ENCODE assay signal across 21 cellular contexts in genomic region chr9:17229945-17230560, GRCh38.
A peak's percentile ranks its signal among the peaks of the same experiment; 100 is the strongest.
DNase-seq lines count a peak whose midpoint lies in the region; ATAC-seq, FAIRE-seq and TF ChIP-seq lines count a peak whose summit lies in the region.
"Had no signal": no experiment of that assay in that cellular context is flagged by ENCODE, and none has a peak within 500 bp of the region (broad histone marks: within the 10 kb centered on the region; RNA-seq: fewer than 3 reads in every experiment).

No MANE protein-coding gene starts in this region.

- no peak for TF ChIP-seq POLR2A in H1 (IDR thresholded peaks at IDR 0.05; ENCODE audit: control extremely low read depth in 1 of 2, low read depth in 2 of 2, low read length in 2 of 2)

- peak; percentile 78 for FAIRE-seq in H1 (lab: Jason Lieb, UNC)
- FAIRE-seq: bronchial epithelial cell had no signal

- H3K4me3 Mint-ChIP-seq in T-helper 17 cell, result no peak overlapping the region
- H3K4me3 Mint-ChIP-seq: activated CD4-positive, alpha-beta T cell treated with anti-CD3 and anti-CD28 coated beads for 36 hours; activated naive CD8-positive, alpha-beta T cell treated with anti-CD3 and anti-CD28 coated beads, Interleukin-2, amount 50 U/mL, for 24 hours; stimulated activated effector memory CD8-positive, alpha-beta T cell treated with anti-CD3 and anti-CD28 coated beads, Interleukin-12 subunit alpha, Interleukin-12 subunit beta, amount 100 ng/mL, for 72 hours had no signal

- H3K27ac Mint-ChIP-seq in T-helper 17 cell, result no peak overlapping the region
- H3K27ac Mint-ChIP-seq: activated CD4-positive, alpha-beta T cell treated with anti-CD3 and anti-CD28 coated beads for 36 hours; activated naive CD8-positive, alpha-beta T cell treated with anti-CD3 and anti-CD28 coated beads, Interleukin-2, amount 50 U/mL, for 24 hours; stimulated activated effector memory CD8-positive, alpha-beta T cell treated with anti-CD3 and anti-CD28 coated beads, Interleukin-12 subunit alpha, Interleukin-12 subunit beta, amount 100 ng/mL, for 72 hours had no signal

- no peaks in the 10 kb centered on the region for H3K36me3 ChIP-seq in H1 (ENCODE audit: control insufficient read depth in 2 of 4, insufficient read depth in 4 of 4, low read length in 3 of 4)
- H3K36me3 ChIP-seq: thoracic aorta had no signal

- TF ChIP-seq CTCF in H1 (IDR thresholded peaks at IDR 0.05; ENCODE audit: control extremely low read depth in 1 of 3, insufficient read depth in 1 of 3, low read depth in 1 of 3, low read length in 3 of 3), result no peak

- POLR2A ChIA-PET in H1 (lab: Charles Lee; ENCODE audit: partially characterized antibody), result no interaction called here

- 96% methylated on average over 4 of the region's 4 CpGs; no CpG with 5 or more reads in 1 of the 2 experiments for WGBS in H1 (ENCODE audit: extremely low coverage in 1 of 2, insufficient coverage in 1 of 2, insufficient read length in 1 of 2, insufficient replicate concordance in 2 of 2, low coverage in 1 of 2, low lambda C conversion rate in 2 of 2, missing lambda C conversion rate in 1 of 2), 2 experiments

- no peak overlapping the region for H2BK12ac ChIP-seq in H1 (ENCODE audit: low read depth, low read length)

- H3K27me3 ChIP-seq in H1 (replicated peaks in 1 of 4; ENCODE audit: control insufficient read depth in 3 of 4, extremely low read depth in 1 of 4, insufficient read depth in 3 of 4, low read length in 3 of 4), result no peaks in the 10 kb centered on the region
- H3K27me3 ChIP-seq: foreskin keratinocyte, neutrophil had no signal

- no peaks in the 10 kb centered on the region for H3K36me3 Mint-ChIP-seq in T-helper 17 cell (ENCODE audit: low read depth)
- H3K36me3 Mint-ChIP-seq: stimulated activated effector memory CD8-positive, alpha-beta T cell treated with anti-CD3 and anti-CD28 coated beads, Interleukin-12 subunit alpha, Interleukin-12 subunit beta, amount 100 ng/mL, for 72 hours had no signal

- H3K4me1 Mint-ChIP-seq in T-helper 17 cell, result no peaks in the 10 kb centered on the region
- H3K4me1 Mint-ChIP-seq: activated CD4-positive, alpha-beta T cell treated with anti-CD3 and anti-CD28 coated beads for 36 hours; activated naive CD8-positive, alpha-beta T cell treated with anti-CD3 and anti-CD28 coated beads, Interleukin-2, amount 50 U/mL, for 24 hours; stimulated activated effector memory CD8-positive, alpha-beta T cell treated with anti-CD3 and anti-CD28 coated beads, Interleukin-12 subunit alpha, Interleukin-12 subunit beta, amount 100 ng/mL, for 72 hours had no signal

- H3K79me2 ChIP-seq in H1 (ENCODE audit: control insufficient read depth in 1 of 2, insufficient read depth in 2 of 2, low read length in 2 of 2), result no peaks in the 10 kb centered on the region

- no peak overlapping the region for H4K91ac ChIP-seq in H1 (replicated peaks; ENCODE audit: insufficient read length, low read length)

- H3K9me3 ChIP-seq in H1 (ENCODE audit: insufficient read depth in 2 of 2, low read depth in 1 of 2, low read length in 1 of 2) (no peaks in the 10 kb centered on the region), T-helper 17 cell (ENCODE audit: control insufficient read depth, low read length, poor library complexity, severe bottlenecking) (no peaks in the 10 kb centered on the region)
- H3K9me3 ChIP-seq: mucosa of descending colon, neutrophil, thoracic aorta had no signal

- no peaks in the 10 kb centered on the region; the same call in 1 of the 2 replicates for H3K79me1 ChIP-seq in H1 (ENCODE audit: low read depth, low read length)

- DNase-seq in NCI-H2227 (lab: John Stamatoyannopoulos, UW; ENCODE audit: unreplicated experiment), result peak; percentile 5
- DNase-seq in NCI-H2227 treated with DMSO at 0.1 percent for 48 hours (lab: John Stamatoyannopoulos, UW), result no peak
- peak; percentile 35 to 72 for DNase-seq in NCI-H2081 (lab: John Stamatoyannopoulos, UW)
- DNase-seq in H1 (ENCODE audit: low read depth in 1 of 2, low spot score in 2 of 2), result no peak
- no peak for DNase-seq in amniotic stem cell (lab: John Stamatoyannopoulos, UW)
- no peak for DNase-seq in T-helper 17 cell
- DNase-seq in NCI-H2107 (lab: John Stamatoyannopoulos, UW), result no peak
- DNase-seq: activated CD4-positive, alpha-beta T cell treated with anti-CD3 and anti-CD28 coated beads for 36 hours; activated naive CD8-positive, alpha-beta T cell treated with anti-CD3 and anti-CD28 coated beads, Interleukin-2, amount 50 U/mL, for 24 hours; C1 segment of cervical spinal cord; foreskin keratinocyte; left colon; MM.1S; mucosa of descending colon; NCI-H2029; stimulated activated CD4-positive, alpha-beta T cell treated with anti-CD3 and anti-CD28 coated beads, Interleukin-15, amount 100 ng/mL, for 24 hours had no signal

- no peak for TF ChIP-seq RAD21 in H1 (IDR thresholded peaks at IDR 0.05 in 1 of 2, conservative IDR thresholded peaks at IDR 0.05 in 1 of 2; ENCODE audit: low read depth in 2 of 2, low read length in 2 of 2)

- no peak for TF ChIP-seq EP300 in H1 (IDR thresholded peaks at IDR 0.05; ENCODE audit: borderline replicate concordance in 1 of 2, low read depth in 2 of 2, low read length in 2 of 2)

- no peak overlapping the region for H2BK15ac ChIP-seq in H1 (ENCODE audit: low read length)

- no peaks in the 10 kb centered on the region for H3K4me1 ChIP-seq in H1 (replicated peaks in 1 of 4; ENCODE audit: control insufficient read depth in 3 of 4, insufficient read depth in 4 of 4, low read length in 3 of 4)
- H3K4me1 ChIP-seq: foreskin keratinocyte had no signal

- H3K18ac ChIP-seq in H1 (ENCODE audit: extremely low read depth, low read length), result no peak overlapping the region

- H4K20me1 ChIP-seq in H1 (replicated peaks in 1 of 2; ENCODE audit: control insufficient read depth in 1 of 2, insufficient read depth in 2 of 2, low read length in 2 of 2), result no peaks in the 10 kb centered on the region

- no peak overlapping the region for H3K9ac ChIP-seq in H1 (replicated peaks in 1 of 4; ENCODE audit: extremely low read depth in 1 of 4, low read depth in 3 of 4, low read length in 3 of 4)

- H4K8ac ChIP-seq in H1 (ENCODE audit: extremely low read depth, insufficient read depth, low read length), result no peak overlapping the region

- no peak overlapping the region for H2BK120ac ChIP-seq in H1 (replicated peaks; ENCODE audit: low read depth, low read length)

- no peak overlapping the region for H3K56ac ChIP-seq in H1 (replicated peaks; ENCODE audit: insufficient read length, low read depth, low read length)

- no peaks in the 10 kb centered on the region; the same call in 1 of the 2 replicates for H3K23me2 ChIP-seq in H1 (ENCODE audit: low read depth, low read length)

- ATAC-seq in HG03565 (IDR thresholded peaks at IDR 0.05; ENCODE audit: unreplicated experiment), result no peak
- no peak for ATAC-seq in T-helper 17 cell
- ATAC-seq: activated CD4-positive, alpha-beta T cell treated with anti-CD3 and anti-CD28 coated beads for 36 hours; activated naive CD8-positive, alpha-beta T cell treated with anti-CD3 and anti-CD28 coated beads, Interleukin-2, amount 50 U/mL, for 24 hours; foreskin keratinocyte; left colon; mucosa of descending colon; stimulated activated effector memory CD8-positive, alpha-beta T cell treated with anti-CD3 and anti-CD28 coated beads, Interleukin-12 subunit alpha, Interleukin-12 subunit beta, amount 100 ng/mL, for 72 hours had no signal

- 0 out of 2 replicates have a peak overlapping the region, but pooled peaks have one; percentile 18 for H3K27ac ChIP-seq in H1 (ENCODE audit: low read depth, low read length)
- H3K27ac ChIP-seq: foreskin keratinocyte, neutrophil, thoracic aorta had no signal

- H3K14ac ChIP-seq in H1 (ENCODE audit: insufficient read length), result no peak overlapping the region

- H3K23ac ChIP-seq in H1 (ENCODE audit: insufficient read length), result no peak overlapping the region

- no peak overlapping the region for H3K4me2 ChIP-seq in H1 (ENCODE audit: insufficient read depth in 1 of 2, low read depth in 2 of 2, low read length in 2 of 2)

- no peak overlapping the region for H4K5ac ChIP-seq in H1 (ENCODE audit: insufficient read length, low read depth, low read length)

- no peak overlapping the region for H2AFZ ChIP-seq in H1 (ENCODE audit: low read length)

- H3K4ac ChIP-seq in H1 (replicated peaks; ENCODE audit: insufficient read length, low read depth, low read length), result no peak overlapping the region

- no peak overlapping the region for H3K4me3 ChIP-seq in H1 (ENCODE audit: extremely low read depth in 1 of 4, insufficient read depth in 2 of 4, low read depth in 3 of 4, low read length in 4 of 4)
- H3K4me3 ChIP-seq: mucosa of descending colon, thoracic aorta had no signal

- H2BK20ac ChIP-seq in H1 (ENCODE audit: low read length), result no peak overlapping the region

- CTCF ChIA-PET in H1 (lab: Charles Lee; ENCODE audit: partially characterized antibody), result interaction anchor here (0.6 kb wide), 1 partner anchor 11 kb away, joined by 4 read pairs; no protein-coding TSS in a partner anchor

- H3K27me3 Mint-ChIP-seq in T-helper 17 cell, result no peaks in the 10 kb centered on the region
- H3K27me3 Mint-ChIP-seq: activated CD4-positive, alpha-beta T cell treated with anti-CD3 and anti-CD28 coated beads for 36 hours; activated naive CD8-positive, alpha-beta T cell treated with anti-CD3 and anti-CD28 coated beads, Interleukin-2, amount 50 U/mL, for 24 hours had no signal

- H2AK5ac ChIP-seq in H1 (ENCODE audit: low read depth, low read length), result no peak overlapping the region

- no peak overlapping the region for H2BK5ac ChIP-seq in H1 (ENCODE audit: low read depth, low read length)

TF ChIP-seq in H1, 55 proteins besides CTCF, POLR2A, EP300 and RAD21:
- TF ChIP-seq MAFK (IDR thresholded peaks at IDR 0.05; ENCODE audit: low read depth, low read length) (no peak), SRF (IDR thresholded peaks at IDR 0.05; ENCODE audit: low read depth, low read length) (peak; percentile 97), CBX5 (IDR thresholded peaks at IDR 0.05; ENCODE audit: low read depth, low read length) (no peak), RXRA (IDR thresholded peaks at IDR 0.05; ENCODE audit: insufficient read depth, low read depth, low read length) (no peak), CBX8 (IDR thresholded peaks at IDR 0.05; ENCODE audit: borderline replicate concordance, low read depth, low read length) (no peak), GTF2F1 (IDR thresholded peaks at IDR 0.05; ENCODE audit: borderline replicate concordance, low read depth, low read length) (no peak)
- TF ChIP-seq, protein P1, sequence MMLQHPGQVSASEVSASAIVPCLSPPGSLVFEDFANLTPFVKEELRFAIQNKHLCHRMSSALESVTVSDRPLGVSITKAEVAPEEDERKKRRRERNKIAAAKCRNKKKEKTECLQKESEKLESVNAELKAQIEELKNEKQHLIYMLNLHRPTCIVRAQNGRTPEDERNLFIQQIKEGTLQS (IDR thresholded peaks at IDR 0.05; ENCODE audit: insufficient read depth, low read depth, low read length), result no peak
- TF ChIP-seq, protein P2, sequence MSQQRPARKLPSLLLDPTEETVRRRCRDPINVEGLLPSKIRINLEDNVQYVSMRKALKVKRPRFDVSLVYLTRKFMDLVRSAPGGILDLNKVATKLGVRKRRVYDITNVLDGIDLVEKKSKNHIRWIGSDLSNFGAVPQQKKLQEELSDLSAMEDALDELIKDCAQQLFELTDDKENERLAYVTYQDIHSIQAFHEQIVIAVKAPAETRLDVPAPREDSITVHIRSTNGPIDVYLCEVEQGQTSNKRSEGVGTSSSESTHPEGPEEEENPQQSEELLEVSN (IDR thresholded peaks at IDR 0.05), result no peak
TF ChIP-seq in H1: peak in this region for 1.

Comparison
In these comparisons a context has a peak if more than half of its experiments do, and no peak if none do; other contexts are left out.
1. DNase-seq: peak in NCI-H2227 (single experiment) and NCI-H2081 (2 of 2); none in NCI-H2227 treated with DMSO at 0.1 percent for 48 hours (single experiment), H1 (0 of 2), amniotic stem cell (single experiment), T-helper 17 cell (0 of 3) and NCI-H2107 (single experiment).